In the genomic region with DNA sequence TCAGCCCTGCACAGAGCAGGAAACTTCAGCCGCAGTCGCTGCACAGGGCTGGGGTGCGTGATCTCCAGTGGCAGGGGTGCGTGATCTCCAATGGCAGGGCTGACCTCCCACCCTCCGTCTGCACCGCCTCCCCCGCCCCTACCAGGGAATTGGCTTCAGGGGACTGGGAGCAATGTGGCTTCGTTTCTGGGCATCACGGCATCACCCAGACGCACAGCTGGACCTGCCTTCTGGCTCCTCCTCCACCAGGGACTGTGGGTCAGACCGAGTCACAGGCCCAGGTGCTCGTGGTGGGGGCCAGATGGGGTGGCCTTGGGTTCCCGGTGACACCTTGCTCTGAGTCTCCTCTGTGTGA, we compare ENCODE assay signal across 12 cellular contexts. TPM values are rescaled to one million over a fixed set of nuclear protein-coding genes. Genes with fewer than 3 reads are reported as not detected.
DNase-seq lines count a peak whose midpoint lies in the region; ATAC-seq and TF ChIP-seq lines count a peak whose summit lies in the region.
"Had no signal": no experiment of that assay in that cellular context is flagged by ENCODE, and none has a peak within 500 bp of the region (broad histone marks: within the 10 kb centered on the region; RNA-seq: fewer than 3 reads in every experiment).

No MANE protein-coding gene starts in this region.

- H3K4me3 Mint-ChIP-seq in stimulated activated naive CD8-positive, alpha-beta T cell treated with anti-CD3 and anti-CD28 coated beads, Interleukin-15, Interleukin-2, amounts not matched to agents 100 ng/mL and 50 ng/mL, for 24 hours = peak overlapping the region; percentile 33
- H3K4me3 Mint-ChIP-seq in glutamatergic neuron (ENCODE audit: unreplicated experiment) = no peak overlapping the region
- H3K4me3 Mint-ChIP-seq: brain; CD4-positive, alpha-beta T cell had no signal

- peak overlapping the region; percentile 75 for H3K27ac ChIP-seq in vagina
- H3K27ac ChIP-seq: right lobe of liver had no signal

- ATAC-seq in stimulated activated naive CD8-positive, alpha-beta T cell treated with anti-CD3 and anti-CD28 coated beads, Interleukin-15, Interleukin-2, amounts not matched to agents 100 U/mL and 50 U/mL, for 24 hours = no peak
- ATAC-seq: mucosa of descending colon, right lobe of liver had no signal

- no peaks in the 10 kb centered on the region for H3K27me3 Mint-ChIP-seq in stimulated activated naive CD8-positive, alpha-beta T cell treated with anti-CD3 and anti-CD28 coated beads, Interleukin-15, Interleukin-2, amounts not matched to agents 100 ng/mL and 50 ng/mL, for 24 hours
- peaks cover 8% of the 10 kb centered on the region for H3K27me3 Mint-ChIP-seq in glutamatergic neuron (ENCODE audit: unreplicated experiment)

- no peak overlapping the region for H3K4me3 ChIP-seq in vagina
- H3K4me3 ChIP-seq: mucosa of descending colon, right lobe of liver had no signal

- H3K36me3 Mint-ChIP-seq in stimulated activated naive CD8-positive, alpha-beta T cell treated with anti-CD3 and anti-CD28 coated beads, Interleukin-15, Interleukin-2, amounts not matched to agents 100 ng/mL and 50 ng/mL, for 24 hours (ENCODE audit: low read depth) = peaks cover 21% of the 10 kb centered on the region
- H3K36me3 Mint-ChIP-seq in glutamatergic neuron (ENCODE audit: unreplicated experiment) = no peaks in the 10 kb centered on the region
- H3K36me3 Mint-ChIP-seq: brain had no signal

- no peaks in the 10 kb centered on the region for H3K9me3 Mint-ChIP-seq in stimulated activated naive CD8-positive, alpha-beta T cell treated with anti-CD3 and anti-CD28 coated beads, Interleukin-15, Interleukin-2, amounts not matched to agents 100 ng/mL and 50 ng/mL, for 24 hours
- peaks cover 6% of the 10 kb centered on the region for H3K9me3 Mint-ChIP-seq in glutamatergic neuron (ENCODE audit: unreplicated experiment)
- H3K9me3 Mint-ChIP-seq: brain; CD4-positive, alpha-beta T cell had no signal

- peaks cover 82% of the 10 kb centered on the region for H3K4me1 Mint-ChIP-seq in stimulated activated naive CD8-positive, alpha-beta T cell treated with anti-CD3 and anti-CD28 coated beads, Interleukin-15, Interleukin-2, amounts not matched to agents 100 ng/mL and 50 ng/mL, for 24 hours (ENCODE audit: low read depth)
- peaks cover 6% of the 10 kb centered on the region for H3K4me1 Mint-ChIP-seq in glutamatergic neuron (ENCODE audit: low read depth, unreplicated experiment)

- no peaks in the 10 kb centered on the region for H3K9me3 ChIP-seq in vagina
- H3K9me3 ChIP-seq: mucosa of descending colon, right lobe of liver had no signal

- TF ChIP-seq CTCF in glutamatergic neuron (IDR thresholded peaks at IDR 0.05; ENCODE audit: partially characterized antibody, unreplicated experiment) (no peak), vagina (IDR thresholded peaks at IDR 0.05) (no peak)

- intact Hi-C loops in vagina (cut with DNase I) = no loop called here

- DNase-seq in stimulated activated naive CD8-positive, alpha-beta T cell treated with anti-CD3 and anti-CD28 coated beads, Interleukin-15, Interleukin-2, amounts not matched to agents 100 U/mL and 50 U/mL, for 24 hours = no peak
- DNase-seq in SHP77 treated with DMSO at 0.1 percent for 48 hours (lab: John Stamatoyannopoulos, UW) (peak; percentile 30), glutamatergic neuron (peak; percentile 16), vagina (ENCODE audit: extremely low spot score in 2 of 2) (peak in 1 of 2 donors; percentile 70), middle frontal gyrus (ENCODE audit: extremely low spot score, low spot score) (no peak), DMS153 treated with DMSO at 0.1 percent for 48 hours (lab: John Stamatoyannopoulos, UW; ENCODE audit: unreplicated experiment) (no peak)
- DNase-seq in stimulated activated CD4-positive, alpha-beta T cell treated with anti-CD3 and anti-CD28 coated beads, Interleukin-4, amount 100 ng/mL, for 4 hours = no peak

- H3K27me3 ChIP-seq in vagina = no peaks in the 10 kb centered on the region
- H3K27me3 ChIP-seq: right lobe of liver had no signal

- H3K27ac Mint-ChIP-seq in stimulated activated naive CD8-positive, alpha-beta T cell treated with anti-CD3 and anti-CD28 coated beads, Interleukin-15, Interleukin-2, amounts not matched to agents 100 ng/mL and 50 ng/mL, for 24 hours = peak overlapping the region; percentile 70
- no peak overlapping the region for H3K27ac Mint-ChIP-seq in glutamatergic neuron (ENCODE audit: unreplicated experiment)
- H3K27ac Mint-ChIP-seq: CD4-positive, alpha-beta T cell had no signal

- peaks cover 39% of the 10 kb centered on the region for H3K4me1 ChIP-seq in vagina
- H3K4me1 ChIP-seq: right lobe of liver had no signal

- TF ChIP-seq POLR2A in vagina (IDR thresholded peaks at IDR 0.05) = no peak

- no peaks in the 10 kb centered on the region for H3K36me3 ChIP-seq in vagina
- H3K36me3 ChIP-seq: right lobe of liver had no signal

RNA-seq across cellular contexts. Expression of gene AHRR, which starts 51.0 kb away (rescaled TPM):
- total RNA-seq in glutamatergic neuron (ENCODE audit: unreplicated experiment) (2.0 TPM), vagina (11.3 TPM)

Comparison
In these comparisons a context has a peak if more than half of its experiments do, and no peak if none do; other contexts are left out.
1. DNase-seq: peak in SHP77 treated with DMSO at 0.1 percent for 48 hours (single experiment) and glutamatergic neuron (single experiment); none in stimulated activated naive CD8-positive, alpha-beta T cell treated with anti-CD3 and anti-CD28 coated beads, Interleukin-15, Interleukin-2, amounts not matched to agents 100 U/mL and 50 U/mL, for 24 hours (single experiment), middle frontal gyrus (single experiment), stimulated activated CD4-positive, alpha-beta T cell treated with anti-CD3 and anti-CD28 coated beads, Interleukin-4, amount 100 ng/mL, for 4 hours (0 of 2) and DMS153 treated with DMSO at 0.1 percent for 48 hours (single experiment).